In genomic region chr18:62751341-62751821, GRCh38 we compare ENCODE assay signal across 1 cellular context.
TF ChIP-seq lines count a peak whose summit lies in the region.

No MANE protein-coding gene starts in this region.

TF ChIP-seq in K562, 482 proteins besides CTCF, POLR2A, EP300 and RAD21 (continued from another document):
- TF ChIP-seq, protein P1, sequence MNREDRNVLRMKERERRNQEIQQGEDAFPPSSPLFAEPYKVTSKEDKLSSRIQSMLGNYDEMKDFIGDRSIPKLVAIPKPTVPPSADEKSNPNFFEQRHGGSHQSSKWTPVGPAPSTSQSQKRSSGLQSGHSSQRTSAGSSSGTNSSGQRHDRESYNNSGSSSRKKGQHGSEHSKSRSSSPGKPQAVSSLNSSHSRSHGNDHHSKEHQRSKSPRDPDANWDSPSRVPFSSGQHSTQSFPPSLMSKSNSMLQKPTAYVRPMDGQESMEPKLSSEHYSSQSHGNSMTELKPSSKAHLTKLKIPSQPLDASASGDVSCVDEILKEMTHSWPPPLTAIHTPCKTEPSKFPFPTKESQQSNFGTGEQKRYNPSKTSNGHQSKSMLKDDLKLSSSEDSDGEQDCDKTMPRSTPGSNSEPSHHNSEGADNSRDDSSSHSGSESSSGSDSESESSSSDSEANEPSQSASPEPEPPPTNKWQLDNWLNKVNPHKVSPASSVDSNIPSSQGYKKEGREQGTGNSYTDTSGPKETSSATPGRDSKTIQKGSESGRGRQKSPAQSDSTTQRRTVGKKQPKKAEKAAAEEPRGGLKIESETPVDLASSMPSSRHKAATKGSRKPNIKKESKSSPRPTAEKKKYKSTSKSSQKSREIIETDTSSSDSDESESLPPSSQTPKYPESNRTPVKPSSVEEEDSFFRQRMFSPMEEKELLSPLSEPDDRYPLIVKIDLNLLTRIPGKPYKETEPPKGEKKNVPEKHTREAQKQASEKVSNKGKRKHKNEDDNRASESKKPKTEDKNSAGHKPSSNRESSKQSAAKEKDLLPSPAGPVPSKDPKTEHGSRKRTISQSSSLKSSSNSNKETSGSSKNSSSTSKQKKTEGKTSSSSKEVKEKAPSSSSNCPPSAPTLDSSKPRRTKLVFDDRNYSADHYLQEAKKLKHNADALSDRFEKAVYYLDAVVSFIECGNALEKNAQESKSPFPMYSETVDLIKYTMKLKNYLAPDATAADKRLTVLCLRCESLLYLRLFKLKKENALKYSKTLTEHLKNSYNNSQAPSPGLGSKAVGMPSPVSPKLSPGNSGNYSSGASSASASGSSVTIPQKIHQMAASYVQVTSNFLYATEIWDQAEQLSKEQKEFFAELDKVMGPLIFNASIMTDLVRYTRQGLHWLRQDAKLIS (CRISPR knock-in tag; IDR thresholded peaks at IDR 0.05) = no peak
- TF ChIP-seq SOX6 (IDR thresholded peaks at IDR 0.05) (no peak), GTF2B (IDR thresholded peaks at IDR 0.05; ENCODE audit: extremely low read depth, insufficient read length) (no peak)
